11 cellular contexts compared by ENCODE assay signal in genomic region chr10:122286872-122287271, GRCh38. TPM values are rescaled to one million over a fixed set of nuclear protein-coding genes. Genes with fewer than 3 reads are reported as not detected.
DNase-seq lines count a peak whose midpoint lies in the region; TF ChIP-seq lines count a peak whose summit lies in the region.
"Had no signal": no experiment of that assay in that cellular context is flagged by ENCODE, and none has a peak within 500 bp of the region (broad histone marks: within the 10 kb centered on the region; RNA-seq: fewer than 3 reads in every experiment).

No MANE protein-coding gene starts in this region.

- H3K23ac ChIP-seq in mesendoderm (ENCODE audit: low read length) = no peak overlapping the region

- no peak overlapping the region for H2BK120ac ChIP-seq in mesendoderm (ENCODE audit: low read depth, low read length)

- H2BK5ac ChIP-seq in mesendoderm (ENCODE audit: low read length) = no peak overlapping the region

- H3K79me2 ChIP-seq in mesendoderm (ENCODE audit: control insufficient read depth, insufficient read depth, low read length) = no peaks in the 10 kb centered on the region

- no peak overlapping the region for H2AK5ac ChIP-seq in mesendoderm (ENCODE audit: low read length)

- H3K18ac ChIP-seq in mesendoderm (ENCODE audit: low read length) = no peak overlapping the region

- H3K36me3 ChIP-seq in mesendoderm (ENCODE audit: control insufficient read depth, insufficient read depth, low read length) = no peaks in the 10 kb centered on the region

- H3K4me1 ChIP-seq in mesendoderm (ENCODE audit: control insufficient read depth, low read depth, low read length) = peaks cover 2% of the 10 kb centered on the region

- peak overlapping the region; percentile 9 to 19 for H3K27ac ChIP-seq in coronary artery
- no peak overlapping the region for H3K27ac ChIP-seq in mesendoderm (ENCODE audit: low read depth, low read length)

- H2BK15ac ChIP-seq in mesendoderm (replicated peaks; ENCODE audit: low read depth) = no peak overlapping the region

- no peak overlapping the region for H4K8ac ChIP-seq in mesendoderm (ENCODE audit: low read depth, low read length)

- no peak overlapping the region for H3K9ac ChIP-seq in mesendoderm (ENCODE audit: low read length)

- no peaks in the 10 kb centered on the region for H3K27me3 ChIP-seq in mesendoderm (ENCODE audit: insufficient read depth, low read length, poor library complexity)

- DNase-seq in AG08396 (ENCODE audit: low spot score) (peak; percentile 64), NCI-H146 (lab: John Stamatoyannopoulos, UW) (peak; percentile 85), coronary artery (ENCODE audit: low spot score) (no peak), mesendoderm (peak; percentile 78), NCI-H510A (lab: John Stamatoyannopoulos, UW) (no peak), GF-D8 (lab: John Stamatoyannopoulos, UW) (no peak)
- no peak for DNase-seq in activated CD8-positive, alpha-beta memory T cell treated with anti-CD3 and anti-CD28 coated beads for 24 hours
- DNase-seq in activated CD8-positive, alpha-beta memory T cell treated with anti-CD3 and anti-CD28 coated beads, Interleukin-2, amount 50 U/mL, for 48 hours = no peak
- DNase-seq: DMS79, T-helper 17 cell had no signal

- no peak overlapping the region for H4K5ac ChIP-seq in mesendoderm (ENCODE audit: low read length)

- H3K4me2 ChIP-seq in mesendoderm (ENCODE audit: low read length) = no peak overlapping the region

- H3K56ac ChIP-seq in mesendoderm (ENCODE audit: low read length) = no peak overlapping the region

- H3K4ac ChIP-seq in mesendoderm (ENCODE audit: low read depth, low read length) = no peak overlapping the region

- no peaks in the 10 kb centered on the region for H3K79me1 ChIP-seq in mesendoderm (ENCODE audit: low read length)

- H3K4me3 ChIP-seq in coronary artery (no peak overlapping the region), mesendoderm (ENCODE audit: low read length) (no peak overlapping the region)

- no CpG with 5 or more reads among the region's 7 CpGs for WGBS in mesendoderm (ENCODE audit: extremely low coverage, insufficient coverage, low lambda C conversion rate)

- no peak for TF ChIP-seq CTCF in coronary artery (IDR thresholded peaks at IDR 0.05)

RNA-seq across cellular contexts. Expression of gene BTBD16, which starts 15.8 kb away (rescaled TPM):
- polyA plus RNA-seq in mesendoderm (2013, experiment 1 of 2) = 0.14 TPM
- 0.03 TPM for polyA plus RNA-seq in mesendoderm (2013, experiment 2 of 2)
- polyA plus RNA-seq: IgD-negative memory B cell had no signal

Comparison
In these comparisons a context has a peak if more than half of its experiments do, and no peak if none do; other contexts are left out.
1. DNase-seq: peak in AG08396 (single experiment), NCI-H146 (single experiment) and mesendoderm (single experiment); none in coronary artery (single experiment), NCI-H510A (single experiment), activated CD8-positive, alpha-beta memory T cell treated with anti-CD3 and anti-CD28 coated beads for 24 hours (single experiment), GF-D8 (single experiment) and activated CD8-positive, alpha-beta memory T cell treated with anti-CD3 and anti-CD28 coated beads, Interleukin-2, amount 50 U/mL, for 48 hours (single experiment).